In genomic region chr11:14422814-14423182, GRCh38 we compare ENCODE assay signal across 14 cellular contexts.
DNase-seq lines count a peak whose midpoint lies in the region; ATAC-seq and TF ChIP-seq lines count a peak whose summit lies in the region.
"Had no signal": no experiment of that assay in that cellular context is flagged by ENCODE, and none has a peak within 500 bp of the region (broad histone marks: within the 10 kb centered on the region; RNA-seq: fewer than 3 reads in every experiment).

No MANE protein-coding gene starts in this region.

- no peak overlapping the region for H3K27ac Mint-ChIP-seq in WTC11
- H3K27ac Mint-ChIP-seq: activated CD4-positive, alpha-beta memory T cell treated with anti-CD3 and anti-CD28 coated beads for 36 hours; activated naive CD4-positive, alpha-beta T cell treated with anti-CD3 and anti-CD28 coated beads, Interleukin-2, amount 50 U/mL, for 24 hours; mesothelial cell of epicardium had no signal

- intact Hi-C loops in Right ventricle myocardium superior (cut with DNase I) = no loop called here
- intact Hi-C loops in Right ventricle myocardium inferior (cut with DNase I) = loop anchor here (2.0 kb wide), 1 partner anchor 38 kb away; no protein-coding TSS in a partner anchor
- intact Hi-C loops in upper lobe of right lung (cut with DNase I) = no loop called here

- H3K4me3 Mint-ChIP-seq in WTC11 = no peak overlapping the region
- H3K4me3 Mint-ChIP-seq: activated CD4-positive, alpha-beta memory T cell treated with anti-CD3 and anti-CD28 coated beads for 36 hours; activated naive CD4-positive, alpha-beta T cell treated with anti-CD3 and anti-CD28 coated beads, Interleukin-2, amount 50 U/mL, for 24 hours; mesothelial cell of epicardium had no signal

- 0 out of 2 replicates have a peak overlapping the region, but pooled peaks have one; percentile 9 for H3K4me3 ChIP-seq in iPS-18c (ENCODE audit: insufficient read depth, low read depth, low read length)
- no peak overlapping the region for H3K4me3 ChIP-seq in upper lobe of right lung
- H3K4me3 ChIP-seq: thyroid gland had no signal

- peaks cover 8% of the 10 kb centered on the region for H3K4me1 Mint-ChIP-seq in WTC11
- H3K4me1 Mint-ChIP-seq: activated naive CD4-positive, alpha-beta T cell treated with anti-CD3 and anti-CD28 coated beads, Interleukin-2, amount 50 U/mL, for 24 hours had no signal

- no peaks in the 10 kb centered on the region for H3K36me3 ChIP-seq in upper lobe of right lung
- H3K36me3 ChIP-seq: thyroid gland had no signal

- no peaks in the 10 kb centered on the region for H3K36me3 Mint-ChIP-seq in WTC11
- H3K36me3 Mint-ChIP-seq: activated CD4-positive, alpha-beta memory T cell treated with anti-CD3 and anti-CD28 coated beads for 36 hours; mesothelial cell of epicardium had no signal

- H3K4me1 ChIP-seq in upper lobe of right lung = peaks cover 18% of the 10 kb centered on the region

- H3K9me3 Mint-ChIP-seq in WTC11 = no peaks in the 10 kb centered on the region
- H3K9me3 Mint-ChIP-seq: activated CD4-positive, alpha-beta memory T cell treated with anti-CD3 and anti-CD28 coated beads for 36 hours; activated naive CD4-positive, alpha-beta T cell treated with anti-CD3 and anti-CD28 coated beads, Interleukin-2, amount 50 U/mL, for 24 hours; mesothelial cell of epicardium had no signal

- H3K9me3 ChIP-seq in iPS-18c (ENCODE audit: control insufficient read depth, insufficient read depth, low read length) = no peaks in the 10 kb centered on the region
- H3K9me3 ChIP-seq in upper lobe of right lung = no peaks in the 10 kb centered on the region
- H3K9me3 ChIP-seq: thyroid gland had no signal

- TF ChIP-seq CTCF in WTC11 (IDR thresholded peaks at IDR 0.05) (no peak), upper lobe of right lung (IDR thresholded peaks at IDR 0.05) (no peak)

- DNase-seq in Right ventricle myocardium superior = no peak
- no peak for DNase-seq in Right ventricle myocardium inferior (ENCODE audit: missing footprints)
- no peak for DNase-seq in WTC11 (ENCODE audit: low spot score)
- DNase-seq in upper lobe of right lung = no peak
- DNase-seq in activated CD4-positive, CD25-positive, alpha-beta regulatory T cell (lab: John Stamatoyannopoulos, UW) = no peak
- DNase-seq: activated CD4-positive, alpha-beta memory T cell treated with anti-CD3 and anti-CD28 coated beads for 36 hours; NCI-H1048; T-helper 2 cell had no signal

- POLR2A ChIA-PET in WTC11 (lab: Charles Lee) = interaction anchor here (0.6 to 1.3 kb wide), 4 partner anchors 43 to 104 kb away, joined by 3 to 8 read pairs (median 4); no protein-coding TSS in a partner anchor

- CTCF ChIA-PET in WTC11 (lab: Charles Lee) = interaction anchor here (0.6 to 2.8 kb wide), 11 partner anchors 9 to 399 kb away, joined by 3 to 26 read pairs (median 5); no protein-coding TSS in a partner anchor

- H3K27ac ChIP-seq in upper lobe of right lung = no peak overlapping the region
- H3K27ac ChIP-seq: thyroid gland had no signal

- peak; percentile 38 for ATAC-seq in Right ventricle myocardium superior (ENCODE audit: poor library complexity)
- ATAC-seq in Right ventricle myocardium inferior = no peak
- peak; percentile 34 for ATAC-seq in WTC11
- ATAC-seq in upper lobe of right lung = peak; percentile 10
- ATAC-seq in HG02884 (IDR thresholded peaks at IDR 0.05; ENCODE audit: unreplicated experiment) = no peak
- ATAC-seq in GM21723 (IDR thresholded peaks at IDR 0.05; ENCODE audit: unreplicated experiment) = no peak

- H3K27me3 ChIP-seq in upper lobe of right lung = no peaks in the 10 kb centered on the region
- H3K27me3 ChIP-seq: thyroid gland had no signal

- no peaks in the 10 kb centered on the region; the same call in 1 of the 2 replicates for H3K27me3 Mint-ChIP-seq in WTC11 (ENCODE audit: low read depth)
- H3K27me3 Mint-ChIP-seq: activated CD4-positive, alpha-beta memory T cell treated with anti-CD3 and anti-CD28 coated beads for 36 hours; activated naive CD4-positive, alpha-beta T cell treated with anti-CD3 and anti-CD28 coated beads, Interleukin-2, amount 50 U/mL, for 24 hours had no signal

TF ChIP-seq in WTC11, 78 proteins besides CTCF, POLR2A, EP300 and RAD21:
- TF ChIP-seq KAT7 (CRISPR knock-in tag; IDR thresholded peaks at IDR 0.05; ENCODE audit: borderline replicate concordance) (no peak), NFE2L1 (CRISPR knock-in tag; IDR thresholded peaks at IDR 0.05) (no peak), JAZF1 (CRISPR knock-in tag; IDR thresholded peaks at IDR 0.05) (no peak), MXD4 (CRISPR knock-in tag; IDR thresholded peaks at IDR 0.05; ENCODE audit: borderline replicate concordance) (no peak), E2F5 (CRISPR knock-in tag; IDR thresholded peaks at IDR 0.05) (no peak), IRF2 (CRISPR knock-in tag; IDR thresholded peaks at IDR 0.05; ENCODE audit: borderline replicate concordance, low read depth) (no peak), OVOL2 (CRISPR knock-in tag; IDR thresholded peaks at IDR 0.05; ENCODE audit: borderline replicate concordance) (no peak), JUN (CRISPR knock-in tag; IDR thresholded peaks at IDR 0.05) (no peak), ETV6 (CRISPR knock-in tag; IDR thresholded peaks at IDR 0.05) (no peak), SOX15 (CRISPR knock-in tag; IDR thresholded peaks at IDR 0.05) (no peak), EMX1 (CRISPR knock-in tag; IDR thresholded peaks at IDR 0.05) (no peak)
- TF ChIP-seq, protein P1, sequence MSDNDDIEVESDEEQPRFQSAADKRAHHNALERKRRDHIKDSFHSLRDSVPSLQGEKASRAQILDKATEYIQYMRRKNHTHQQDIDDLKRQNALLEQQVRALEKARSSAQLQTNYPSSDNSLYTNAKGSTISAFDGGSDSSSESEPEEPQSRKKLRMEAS (CRISPR knock-in tag; IDR thresholded peaks at IDR 0.05) = no peak
- TF ChIP-seq, protein P2, sequence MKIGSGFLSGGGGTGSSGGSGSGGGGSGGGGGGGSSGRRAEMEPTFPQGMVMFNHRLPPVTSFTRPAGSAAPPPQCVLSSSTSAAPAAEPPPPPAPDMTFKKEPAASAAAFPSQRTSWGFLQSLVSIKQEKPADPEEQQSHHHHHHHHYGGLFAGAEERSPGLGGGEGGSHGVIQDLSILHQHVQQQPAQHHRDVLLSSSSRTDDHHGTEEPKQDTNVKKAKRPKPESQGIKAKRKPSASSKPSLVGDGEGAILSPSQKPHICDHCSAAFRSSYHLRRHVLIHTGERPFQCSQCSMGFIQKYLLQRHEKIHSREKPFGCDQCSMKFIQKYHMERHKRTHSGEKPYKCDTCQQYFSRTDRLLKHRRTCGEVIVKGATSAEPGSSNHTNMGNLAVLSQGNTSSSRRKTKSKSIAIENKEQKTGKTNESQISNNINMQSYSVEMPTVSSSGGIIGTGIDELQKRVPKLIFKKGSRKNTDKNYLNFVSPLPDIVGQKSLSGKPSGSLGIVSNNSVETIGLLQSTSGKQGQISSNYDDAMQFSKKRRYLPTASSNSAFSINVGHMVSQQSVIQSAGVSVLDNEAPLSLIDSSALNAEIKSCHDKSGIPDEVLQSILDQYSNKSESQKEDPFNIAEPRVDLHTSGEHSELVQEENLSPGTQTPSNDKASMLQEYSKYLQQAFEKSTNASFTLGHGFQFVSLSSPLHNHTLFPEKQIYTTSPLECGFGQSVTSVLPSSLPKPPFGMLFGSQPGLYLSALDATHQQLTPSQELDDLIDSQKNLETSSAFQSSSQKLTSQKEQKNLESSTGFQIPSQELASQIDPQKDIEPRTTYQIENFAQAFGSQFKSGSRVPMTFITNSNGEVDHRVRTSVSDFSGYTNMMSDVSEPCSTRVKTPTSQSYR (CRISPR knock-in tag; IDR thresholded peaks at IDR 0.05) = no peak
- TF ChIP-seq, protein P3, sequence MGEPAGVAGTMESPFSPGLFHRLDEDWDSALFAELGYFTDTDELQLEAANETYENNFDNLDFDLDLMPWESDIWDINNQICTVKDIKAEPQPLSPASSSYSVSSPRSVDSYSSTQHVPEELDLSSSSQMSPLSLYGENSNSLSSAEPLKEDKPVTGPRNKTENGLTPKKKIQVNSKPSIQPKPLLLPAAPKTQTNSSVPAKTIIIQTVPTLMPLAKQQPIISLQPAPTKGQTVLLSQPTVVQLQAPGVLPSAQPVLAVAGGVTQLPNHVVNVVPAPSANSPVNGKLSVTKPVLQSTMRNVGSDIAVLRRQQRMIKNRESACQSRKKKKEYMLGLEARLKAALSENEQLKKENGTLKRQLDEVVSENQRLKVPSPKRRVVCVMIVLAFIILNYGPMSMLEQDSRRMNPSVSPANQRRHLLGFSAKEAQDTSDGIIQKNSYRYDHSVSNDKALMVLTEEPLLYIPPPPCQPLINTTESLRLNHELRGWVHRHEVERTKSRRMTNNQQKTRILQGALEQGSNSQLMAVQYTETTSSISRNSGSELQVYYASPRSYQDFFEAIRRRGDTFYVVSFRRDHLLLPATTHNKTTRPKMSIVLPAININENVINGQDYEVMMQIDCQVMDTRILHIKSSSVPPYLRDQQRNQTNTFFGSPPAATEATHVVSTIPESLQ (CRISPR knock-in tag; IDR thresholded peaks at IDR 0.05) = no peak

Comparison
In these comparisons a context has a peak if more than half of its experiments do, and no peak if none do; other contexts are left out.
1. ATAC-seq: peak in Right ventricle myocardium superior (single experiment), WTC11 (single experiment) and upper lobe of right lung (single experiment); none in Right ventricle myocardium inferior (single experiment), HG02884 (single experiment) and GM21723 (single experiment).